1 cellular context compared by ENCODE assay signal in the genomic region with DNA sequence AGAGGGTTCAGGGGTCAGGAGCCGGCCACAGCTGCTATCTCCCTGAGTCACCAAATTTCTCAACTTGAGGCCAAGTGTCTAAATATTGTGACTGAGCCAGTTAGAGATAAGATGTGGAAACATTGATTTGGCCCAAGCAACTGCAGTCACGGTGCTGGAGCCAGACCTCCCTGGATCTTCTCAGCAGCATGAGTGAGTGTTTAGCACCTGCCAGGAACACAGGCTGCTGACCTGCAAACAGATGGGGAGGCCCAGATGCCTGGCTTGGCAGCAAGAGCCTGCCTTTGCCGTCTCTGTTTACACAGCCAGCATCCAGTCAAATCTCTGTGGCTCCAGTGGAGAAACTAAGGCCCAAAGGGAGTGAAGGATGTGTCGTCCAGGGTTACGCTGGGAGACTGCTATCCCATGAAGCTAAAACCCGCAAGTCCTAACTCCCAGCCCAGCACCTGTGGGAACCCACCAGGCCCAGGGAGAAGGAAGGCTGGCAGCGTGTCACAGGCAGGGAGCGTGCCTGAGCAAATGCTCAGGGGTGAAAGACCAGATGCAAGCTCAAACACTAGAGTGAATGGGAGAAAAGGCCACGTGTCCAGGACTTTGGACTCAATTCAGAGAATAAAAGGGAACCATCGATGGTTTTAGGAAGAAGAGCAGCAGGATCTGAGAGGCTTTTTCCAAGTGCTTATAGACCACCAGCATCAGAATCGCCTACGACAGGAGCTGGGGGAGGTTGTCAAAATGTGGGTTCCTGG.
TF ChIP-seq lines count a peak whose summit lies in the region.

No MANE protein-coding gene starts in this region.

TF ChIP-seq in HepG2, 621 proteins besides CTCF, POLR2A, EP300 and RAD21 (continued from another document and continues in another):
- TF ChIP-seq ISX (CRISPR knock-in tag; conservative IDR thresholded peaks at IDR 0.05) (no peak), IRF2 (CRISPR knock-in tag; IDR thresholded peaks at IDR 0.05) (peak; percentile 73), ZNF652 (CRISPR knock-in tag; IDR thresholded peaks at IDR 0.05; ENCODE audit: borderline replicate concordance, low read depth) (peak; percentile 8; the same call in 1 of the 2 replicates), XBP1 (CRISPR knock-in tag; IDR thresholded peaks at IDR 0.05) (peak; percentile 98; the same call in 1 of the 2 replicates), SSRP1 (CRISPR knock-in tag; IDR thresholded peaks at IDR 0.05) (peak; percentile 90), MTF1 (CRISPR knock-in tag; IDR thresholded peaks at IDR 0.05) (no peak; the same call in 1 of the 2 replicates), ZNF224 (CRISPR knock-in tag; IDR thresholded peaks at IDR 0.05) (peak; percentile 92), MED1 (CRISPR knock-in tag; IDR thresholded peaks at IDR 0.05) (peak; percentile 87), ZNF772 (CRISPR knock-in tag; IDR thresholded peaks at IDR 0.05) (peak; percentile 98), ZNF563 (CRISPR knock-in tag; IDR thresholded peaks at IDR 0.05) (peak; percentile 92), GFI1 (CRISPR knock-in tag; IDR thresholded peaks at IDR 0.05; ENCODE audit: borderline replicate concordance) (peak; percentile 77; the same call in 1 of the 2 replicates), TBX3 (IDR thresholded peaks at IDR 0.05; ENCODE audit: borderline replicate concordance) (peak; percentile 82), FOXK1 (CRISPR knock-in tag; IDR thresholded peaks at IDR 0.05; ENCODE audit: borderline replicate concordance, low read depth) (peak; percentile 27; the same call in 1 of the 2 replicates), ZNF496 (CRISPR knock-in tag; IDR thresholded peaks at IDR 0.05; ENCODE audit: insufficient replicate concordance) (no peak), TSC22D2 (CRISPR knock-in tag; IDR thresholded peaks at IDR 0.05; ENCODE audit: borderline replicate concordance) (peak; percentile 24; the same call in 1 of the 2 replicates), ZFP37 (CRISPR knock-in tag; IDR thresholded peaks at IDR 0.05; ENCODE audit: borderline replicate concordance) (peak; percentile 68), NONO (IDR thresholded peaks at IDR 0.05) (no peak), NONO (CRISPR knock-in tag; conservative IDR thresholded peaks at IDR 0.05) (peak; percentile 68), ZNF782 (CRISPR knock-in tag; IDR thresholded peaks at IDR 0.05; ENCODE audit: borderline replicate concordance) (peak; percentile 100), ZNF263 (CRISPR knock-in tag; IDR thresholded peaks at IDR 0.05) (peak; percentile 64; the same call in 1 of the 2 replicates), ZNF547 (CRISPR knock-in tag; IDR thresholded peaks at IDR 0.05) (peak; percentile 71), ZFY (CRISPR knock-in tag; IDR thresholded peaks at IDR 0.05) (peak; percentile 91), SMAD3 (CRISPR knock-in tag; IDR thresholded peaks at IDR 0.05) (peak; percentile 86; the same call in 1 of the 2 replicates), KDM1A (CRISPR knock-in tag; IDR thresholded peaks at IDR 0.05) (peak; percentile 85; the same call in 1 of the 2 replicates)
- TF ChIP-seq, protein P1, sequence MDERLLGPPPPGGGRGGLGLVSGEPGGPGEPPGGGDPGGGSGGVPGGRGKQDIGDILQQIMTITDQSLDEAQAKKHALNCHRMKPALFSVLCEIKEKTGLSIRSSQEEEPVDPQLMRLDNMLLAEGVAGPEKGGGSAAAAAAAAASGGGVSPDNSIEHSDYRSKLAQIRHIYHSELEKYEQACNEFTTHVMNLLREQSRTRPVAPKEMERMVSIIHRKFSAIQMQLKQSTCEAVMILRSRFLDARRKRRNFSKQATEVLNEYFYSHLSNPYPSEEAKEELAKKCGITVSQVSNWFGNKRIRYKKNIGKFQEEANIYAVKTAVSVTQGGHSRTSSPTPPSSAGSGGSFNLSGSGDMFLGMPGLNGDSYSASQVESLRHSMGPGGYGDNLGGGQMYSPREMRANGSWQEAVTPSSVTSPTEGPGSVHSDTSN (CRISPR knock-in tag; IDR thresholded peaks at IDR 0.05), result no peak; the same call in 1 of the 2 replicates
- TF ChIP-seq, protein P2, sequence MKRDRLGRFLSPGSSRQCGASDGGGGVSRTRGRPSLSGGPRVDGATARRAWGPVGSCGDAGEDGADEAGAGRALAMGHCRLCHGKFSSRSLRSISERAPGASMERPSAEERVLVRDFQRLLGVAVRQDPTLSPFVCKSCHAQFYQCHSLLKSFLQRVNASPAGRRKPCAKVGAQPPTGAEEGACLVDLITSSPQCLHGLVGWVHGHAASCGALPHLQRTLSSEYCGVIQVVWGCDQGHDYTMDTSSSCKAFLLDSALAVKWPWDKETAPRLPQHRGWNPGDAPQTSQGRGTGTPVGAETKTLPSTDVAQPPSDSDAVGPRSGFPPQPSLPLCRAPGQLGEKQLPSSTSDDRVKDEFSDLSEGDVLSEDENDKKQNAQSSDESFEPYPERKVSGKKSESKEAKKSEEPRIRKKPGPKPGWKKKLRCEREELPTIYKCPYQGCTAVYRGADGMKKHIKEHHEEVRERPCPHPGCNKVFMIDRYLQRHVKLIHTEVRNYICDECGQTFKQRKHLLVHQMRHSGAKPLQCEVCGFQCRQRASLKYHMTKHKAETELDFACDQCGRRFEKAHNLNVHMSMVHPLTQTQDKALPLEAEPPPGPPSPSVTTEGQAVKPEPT (CRISPR knock-in tag; IDR thresholded peaks at IDR 0.05; ENCODE audit: low read depth), result peak; percentile 89; the same call in 1 of the 2 replicates
- TF ChIP-seq, protein P3, sequence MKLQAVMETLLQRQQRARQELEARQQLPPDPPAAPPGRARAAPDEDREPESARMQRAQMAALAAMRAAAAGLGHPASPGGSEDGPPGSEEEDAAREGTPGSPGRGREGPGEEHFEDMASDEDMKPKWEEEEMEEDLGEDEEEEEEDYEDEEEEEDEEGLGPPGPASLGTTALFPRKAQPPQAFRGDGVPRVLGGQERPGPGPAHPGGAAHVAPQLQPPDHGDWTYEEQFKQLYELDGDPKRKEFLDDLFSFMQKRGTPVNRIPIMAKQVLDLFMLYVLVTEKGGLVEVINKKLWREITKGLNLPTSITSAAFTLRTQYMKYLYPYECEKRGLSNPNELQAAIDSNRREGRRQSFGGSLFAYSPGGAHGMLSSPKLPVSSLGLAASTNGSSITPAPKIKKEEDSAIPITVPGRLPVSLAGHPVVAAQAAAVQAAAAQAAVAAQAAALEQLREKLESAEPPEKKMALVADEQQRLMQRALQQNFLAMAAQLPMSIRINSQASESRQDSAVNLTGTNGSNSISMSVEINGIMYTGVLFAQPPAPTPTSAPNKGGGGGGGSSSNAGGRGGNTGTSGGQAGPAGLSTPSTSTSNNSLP (IDR thresholded peaks at IDR 0.05; ENCODE audit: low read depth, low read length), result peak; percentile 76; the same call in 1 of the 2 replicates
- TF ChIP-seq, protein P4, sequence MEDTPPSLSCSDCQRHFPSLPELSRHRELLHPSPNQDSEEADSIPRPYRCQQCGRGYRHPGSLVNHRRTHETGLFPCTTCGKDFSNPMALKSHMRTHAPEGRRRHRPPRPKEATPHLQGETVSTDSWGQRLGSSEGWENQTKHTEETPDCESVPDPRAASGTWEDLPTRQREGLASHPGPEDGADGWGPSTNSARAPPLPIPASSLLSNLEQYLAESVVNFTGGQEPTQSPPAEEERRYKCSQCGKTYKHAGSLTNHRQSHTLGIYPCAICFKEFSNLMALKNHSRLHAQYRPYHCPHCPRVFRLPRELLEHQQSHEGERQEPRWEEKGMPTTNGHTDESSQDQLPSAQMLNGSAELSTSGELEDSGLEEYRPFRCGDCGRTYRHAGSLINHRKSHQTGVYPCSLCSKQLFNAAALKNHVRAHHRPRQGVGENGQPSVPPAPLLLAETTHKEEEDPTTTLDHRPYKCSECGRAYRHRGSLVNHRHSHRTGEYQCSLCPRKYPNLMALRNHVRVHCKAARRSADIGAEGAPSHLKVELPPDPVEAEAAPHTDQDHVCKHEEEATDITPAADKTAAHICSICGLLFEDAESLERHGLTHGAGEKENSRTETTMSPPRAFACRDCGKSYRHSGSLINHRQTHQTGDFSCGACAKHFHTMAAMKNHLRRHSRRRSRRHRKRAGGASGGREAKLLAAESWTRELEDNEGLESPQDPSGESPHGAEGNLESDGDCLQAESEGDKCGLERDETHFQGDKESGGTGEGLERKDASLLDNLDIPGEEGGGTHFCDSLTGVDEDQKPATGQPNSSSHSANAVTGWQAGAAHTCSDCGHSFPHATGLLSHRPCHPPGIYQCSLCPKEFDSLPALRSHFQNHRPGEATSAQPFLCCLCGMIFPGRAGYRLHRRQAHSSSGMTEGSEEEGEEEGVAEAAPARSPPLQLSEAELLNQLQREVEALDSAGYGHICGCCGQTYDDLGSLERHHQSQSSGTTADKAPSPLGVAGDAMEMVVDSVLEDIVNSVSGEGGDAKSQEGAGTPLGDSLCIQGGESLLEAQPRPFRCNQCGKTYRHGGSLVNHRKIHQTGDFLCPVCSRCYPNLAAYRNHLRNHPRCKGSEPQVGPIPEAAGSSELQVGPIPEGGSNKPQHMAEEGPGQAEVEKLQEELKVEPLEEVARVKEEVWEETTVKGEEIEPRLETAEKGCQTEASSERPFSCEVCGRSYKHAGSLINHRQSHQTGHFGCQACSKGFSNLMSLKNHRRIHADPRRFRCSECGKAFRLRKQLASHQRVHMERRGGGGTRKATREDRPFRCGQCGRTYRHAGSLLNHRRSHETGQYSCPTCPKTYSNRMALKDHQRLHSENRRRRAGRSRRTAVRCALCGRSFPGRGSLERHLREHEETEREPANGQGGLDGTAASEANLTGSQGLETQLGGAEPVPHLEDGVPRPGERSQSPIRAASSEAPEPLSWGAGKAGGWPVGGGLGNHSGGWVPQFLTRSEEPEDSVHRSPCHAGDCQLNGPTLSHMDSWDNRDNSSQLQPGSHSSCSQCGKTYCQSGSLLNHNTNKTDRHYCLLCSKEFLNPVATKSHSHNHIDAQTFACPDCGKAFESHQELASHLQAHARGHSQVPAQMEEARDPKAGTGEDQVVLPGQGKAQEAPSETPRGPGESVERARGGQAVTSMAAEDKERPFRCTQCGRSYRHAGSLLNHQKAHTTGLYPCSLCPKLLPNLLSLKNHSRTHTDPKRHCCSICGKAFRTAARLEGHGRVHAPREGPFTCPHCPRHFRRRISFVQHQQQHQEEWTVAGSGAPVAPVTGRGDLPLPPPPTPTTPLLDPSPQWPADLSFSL (CRISPR knock-in tag; IDR thresholded peaks at IDR 0.05), result peak; percentile 27; the same call in 1 of the 2 replicates
- TF ChIP-seq, protein P5, sequence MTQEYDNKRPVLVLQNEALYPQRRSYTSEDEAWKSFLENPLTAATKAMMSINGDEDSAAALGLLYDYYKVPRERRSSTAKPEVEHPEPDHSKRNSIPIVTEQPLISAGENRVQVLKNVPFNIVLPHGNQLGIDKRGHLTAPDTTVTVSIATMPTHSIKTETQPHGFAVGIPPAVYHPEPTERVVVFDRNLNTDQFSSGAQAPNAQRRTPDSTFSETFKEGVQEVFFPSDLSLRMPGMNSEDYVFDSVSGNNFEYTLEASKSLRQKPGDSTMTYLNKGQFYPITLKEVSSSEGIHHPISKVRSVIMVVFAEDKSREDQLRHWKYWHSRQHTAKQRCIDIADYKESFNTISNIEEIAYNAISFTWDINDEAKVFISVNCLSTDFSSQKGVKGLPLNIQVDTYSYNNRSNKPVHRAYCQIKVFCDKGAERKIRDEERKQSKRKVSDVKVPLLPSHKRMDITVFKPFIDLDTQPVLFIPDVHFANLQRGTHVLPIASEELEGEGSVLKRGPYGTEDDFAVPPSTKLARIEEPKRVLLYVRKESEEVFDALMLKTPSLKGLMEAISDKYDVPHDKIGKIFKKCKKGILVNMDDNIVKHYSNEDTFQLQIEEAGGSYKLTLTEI (CRISPR knock-in tag; conservative IDR thresholded peaks at IDR 0.05), result no peak
- TF ChIP-seq, protein P6, sequence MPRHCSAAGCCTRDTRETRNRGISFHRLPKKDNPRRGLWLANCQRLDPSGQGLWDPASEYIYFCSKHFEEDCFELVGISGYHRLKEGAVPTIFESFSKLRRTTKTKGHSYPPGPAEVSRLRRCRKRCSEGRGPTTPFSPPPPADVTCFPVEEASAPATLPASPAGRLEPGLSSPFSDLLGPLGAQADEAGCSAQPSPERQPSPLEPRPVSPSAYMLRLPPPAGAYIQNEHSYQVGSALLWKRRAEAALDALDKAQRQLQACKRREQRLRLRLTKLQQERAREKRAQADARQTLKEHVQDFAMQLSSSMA (CRISPR knock-in tag; IDR thresholded peaks at IDR 0.05), result peak; percentile 98
- TF ChIP-seq, protein P7, sequence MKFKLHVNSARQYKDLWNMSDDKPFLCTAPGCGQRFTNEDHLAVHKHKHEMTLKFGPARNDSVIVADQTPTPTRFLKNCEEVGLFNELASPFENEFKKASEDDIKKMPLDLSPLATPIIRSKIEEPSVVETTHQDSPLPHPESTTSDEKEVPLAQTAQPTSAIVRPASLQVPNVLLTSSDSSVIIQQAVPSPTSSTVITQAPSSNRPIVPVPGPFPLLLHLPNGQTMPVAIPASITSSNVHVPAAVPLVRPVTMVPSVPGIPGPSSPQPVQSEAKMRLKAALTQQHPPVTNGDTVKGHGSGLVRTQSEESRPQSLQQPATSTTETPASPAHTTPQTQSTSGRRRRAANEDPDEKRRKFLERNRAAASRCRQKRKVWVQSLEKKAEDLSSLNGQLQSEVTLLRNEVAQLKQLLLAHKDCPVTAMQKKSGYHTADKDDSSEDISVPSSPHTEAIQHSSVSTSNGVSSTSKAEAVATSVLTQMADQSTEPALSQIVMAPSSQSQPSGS (CRISPR knock-in tag; IDR thresholded peaks at IDR 0.05), result peak; percentile 87; the same call in 1 of the 2 replicates
